ENCODE assay signal across 1 cellular context in the genomic region with DNA sequence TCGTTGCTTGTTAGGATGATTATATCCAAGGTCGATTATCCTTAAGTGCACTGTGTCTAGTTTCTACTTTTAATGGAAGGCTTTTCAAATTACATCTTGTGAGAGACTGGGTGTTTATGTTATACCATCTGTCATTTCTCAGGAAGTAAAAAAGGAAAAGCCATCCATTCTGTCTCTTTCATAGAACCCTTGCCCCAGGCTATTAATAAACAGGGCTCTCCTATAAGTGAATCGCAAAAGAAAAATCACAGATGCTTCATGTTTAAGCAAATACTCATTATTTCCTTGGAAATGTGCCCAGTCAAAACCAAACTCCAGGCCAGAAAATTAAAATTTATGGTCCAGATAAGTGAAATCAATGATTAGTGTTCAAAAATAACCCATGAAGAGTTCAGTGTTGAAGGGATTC.
TF ChIP-seq lines count a peak whose summit lies in the region.

No MANE protein-coding gene starts in this region.

TF ChIP-seq in SK-N-SH treated with all-trans-retinoic acid at 6 μM for 48 hours, 23 proteins besides CTCF, POLR2A, EP300 and RAD21 (continued from another document):
- TF ChIP-seq, protein P1, sequence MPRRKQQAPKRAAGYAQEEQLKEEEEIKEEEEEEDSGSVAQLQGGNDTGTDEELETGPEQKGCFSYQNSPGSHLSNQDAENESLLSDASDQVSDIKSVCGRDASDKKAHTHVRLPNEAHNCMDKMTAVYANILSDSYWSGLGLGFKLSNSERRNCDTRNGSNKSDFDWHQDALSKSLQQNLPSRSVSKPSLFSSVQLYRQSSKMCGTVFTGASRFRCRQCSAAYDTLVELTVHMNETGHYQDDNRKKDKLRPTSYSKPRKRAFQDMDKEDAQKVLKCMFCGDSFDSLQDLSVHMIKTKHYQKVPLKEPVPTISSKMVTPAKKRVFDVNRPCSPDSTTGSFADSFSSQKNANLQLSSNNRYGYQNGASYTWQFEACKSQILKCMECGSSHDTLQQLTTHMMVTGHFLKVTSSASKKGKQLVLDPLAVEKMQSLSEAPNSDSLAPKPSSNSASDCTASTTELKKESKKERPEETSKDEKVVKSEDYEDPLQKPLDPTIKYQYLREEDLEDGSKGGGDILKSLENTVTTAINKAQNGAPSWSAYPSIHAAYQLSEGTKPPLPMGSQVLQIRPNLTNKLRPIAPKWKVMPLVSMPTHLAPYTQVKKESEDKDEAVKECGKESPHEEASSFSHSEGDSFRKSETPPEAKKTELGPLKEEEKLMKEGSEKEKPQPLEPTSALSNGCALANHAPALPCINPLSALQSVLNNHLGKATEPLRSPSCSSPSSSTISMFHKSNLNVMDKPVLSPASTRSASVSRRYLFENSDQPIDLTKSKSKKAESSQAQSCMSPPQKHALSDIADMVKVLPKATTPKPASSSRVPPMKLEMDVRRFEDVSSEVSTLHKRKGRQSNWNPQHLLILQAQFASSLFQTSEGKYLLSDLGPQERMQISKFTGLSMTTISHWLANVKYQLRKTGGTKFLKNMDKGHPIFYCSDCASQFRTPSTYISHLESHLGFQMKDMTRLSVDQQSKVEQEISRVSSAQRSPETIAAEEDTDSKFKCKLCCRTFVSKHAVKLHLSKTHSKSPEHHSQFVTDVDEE (CRISPR knock-in tag; IDR thresholded peaks at IDR 0.05): peak; percentile 96
- TF ChIP-seq ZFP30 (CRISPR knock-in tag; IDR thresholded peaks at IDR 0.05): no peak
